In genomic region chr5:107428303-107428761, GRCh38 we compare ENCODE assay signal across 1 cellular context.
A peak's percentile ranks its signal among the peaks of the same experiment; 100 is the strongest.
TF ChIP-seq lines count a peak whose summit lies in the region.

No MANE protein-coding gene starts in this region.

TF ChIP-seq in GM12878, 131 proteins besides CTCF, POLR2A, EP300 and RAD21 (continued from another document):
- TF ChIP-seq, protein P1, sequence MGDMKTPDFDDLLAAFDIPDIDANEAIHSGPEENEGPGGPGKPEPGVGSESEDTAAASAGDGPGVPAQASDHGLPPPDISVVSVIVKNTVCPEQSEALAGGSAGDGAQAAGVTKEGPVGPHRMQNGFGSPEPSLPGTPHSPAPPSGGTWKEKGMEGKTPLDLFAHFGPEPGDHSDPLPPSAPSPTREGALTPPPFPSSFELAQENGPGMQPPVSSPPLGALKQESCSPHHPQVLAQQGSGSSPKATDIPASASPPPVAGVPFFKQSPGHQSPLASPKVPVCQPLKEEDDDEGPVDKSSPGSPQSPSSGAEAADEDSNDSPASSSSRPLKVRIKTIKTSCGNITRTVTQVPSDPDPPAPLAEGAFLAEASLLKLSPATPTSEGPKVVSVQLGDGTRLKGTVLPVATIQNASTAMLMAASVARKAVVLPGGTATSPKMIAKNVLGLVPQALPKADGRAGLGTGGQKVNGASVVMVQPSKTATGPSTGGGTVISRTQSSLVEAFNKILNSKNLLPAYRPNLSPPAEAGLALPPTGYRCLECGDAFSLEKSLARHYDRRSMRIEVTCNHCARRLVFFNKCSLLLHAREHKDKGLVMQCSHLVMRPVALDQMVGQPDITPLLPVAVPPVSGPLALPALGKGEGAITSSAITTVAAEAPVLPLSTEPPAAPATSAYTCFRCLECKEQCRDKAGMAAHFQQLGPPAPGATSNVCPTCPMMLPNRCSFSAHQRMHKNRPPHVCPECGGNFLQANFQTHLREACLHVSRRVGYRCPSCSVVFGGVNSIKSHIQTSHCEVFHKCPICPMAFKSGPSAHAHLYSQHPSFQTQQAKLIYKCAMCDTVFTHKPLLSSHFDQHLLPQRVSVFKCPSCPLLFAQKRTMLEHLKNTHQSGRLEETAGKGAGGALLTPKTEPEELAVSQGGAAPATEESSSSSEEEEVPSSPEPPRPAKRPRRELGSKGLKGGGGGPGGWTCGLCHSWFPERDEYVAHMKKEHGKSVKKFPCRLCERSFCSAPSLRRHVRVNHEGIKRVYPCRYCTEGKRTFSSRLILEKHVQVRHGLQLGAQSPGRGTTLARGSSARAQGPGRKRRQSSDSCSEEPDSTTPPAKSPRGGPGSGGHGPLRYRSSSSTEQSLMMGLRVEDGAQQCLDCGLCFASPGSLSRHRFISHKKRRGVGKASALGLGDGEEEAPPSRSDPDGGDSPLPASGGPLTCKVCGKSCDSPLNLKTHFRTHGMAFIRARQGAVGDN (IDR thresholded peaks at IDR 0.05): no peak
- TF ChIP-seq, protein P2, sequence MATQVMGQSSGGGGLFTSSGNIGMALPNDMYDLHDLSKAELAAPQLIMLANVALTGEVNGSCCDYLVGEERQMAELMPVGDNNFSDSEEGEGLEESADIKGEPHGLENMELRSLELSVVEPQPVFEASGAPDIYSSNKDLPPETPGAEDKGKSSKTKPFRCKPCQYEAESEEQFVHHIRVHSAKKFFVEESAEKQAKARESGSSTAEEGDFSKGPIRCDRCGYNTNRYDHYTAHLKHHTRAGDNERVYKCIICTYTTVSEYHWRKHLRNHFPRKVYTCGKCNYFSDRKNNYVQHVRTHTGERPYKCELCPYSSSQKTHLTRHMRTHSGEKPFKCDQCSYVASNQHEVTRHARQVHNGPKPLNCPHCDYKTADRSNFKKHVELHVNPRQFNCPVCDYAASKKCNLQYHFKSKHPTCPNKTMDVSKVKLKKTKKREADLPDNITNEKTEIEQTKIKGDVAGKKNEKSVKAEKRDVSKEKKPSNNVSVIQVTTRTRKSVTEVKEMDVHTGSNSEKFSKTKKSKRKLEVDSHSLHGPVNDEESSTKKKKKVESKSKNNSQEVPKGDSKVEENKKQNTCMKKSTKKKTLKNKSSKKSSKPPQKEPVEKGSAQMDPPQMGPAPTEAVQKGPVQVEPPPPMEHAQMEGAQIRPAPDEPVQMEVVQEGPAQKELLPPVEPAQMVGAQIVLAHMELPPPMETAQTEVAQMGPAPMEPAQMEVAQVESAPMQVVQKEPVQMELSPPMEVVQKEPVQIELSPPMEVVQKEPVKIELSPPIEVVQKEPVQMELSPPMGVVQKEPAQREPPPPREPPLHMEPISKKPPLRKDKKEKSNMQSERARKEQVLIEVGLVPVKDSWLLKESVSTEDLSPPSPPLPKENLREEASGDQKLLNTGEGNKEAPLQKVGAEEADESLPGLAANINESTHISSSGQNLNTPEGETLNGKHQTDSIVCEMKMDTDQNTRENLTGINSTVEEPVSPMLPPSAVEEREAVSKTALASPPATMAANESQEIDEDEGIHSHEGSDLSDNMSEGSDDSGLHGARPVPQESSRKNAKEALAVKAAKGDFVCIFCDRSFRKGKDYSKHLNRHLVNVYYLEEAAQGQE (IDR thresholded peaks at IDR 0.05; ENCODE audit: low read depth, low read length): no peak
- TF ChIP-seq ATF7 (IDR thresholded peaks at IDR 0.05; ENCODE audit: low read depth) (peak; percentile 52; the same call in 1 of the 2 replicates), CREM (IDR thresholded peaks at IDR 0.05; ENCODE audit: low read depth) (no peak), PML (IDR thresholded peaks at IDR 0.05; ENCODE audit: low read length) (no peak), BHLHE40 (IDR thresholded peaks at IDR 0.05; ENCODE audit: borderline replicate concordance in 1 of 2, low read depth in 2 of 2, low read length in 1 of 2) (peak; percentile 82 to 86), SIX5 (IDR thresholded peaks at IDR 0.05; ENCODE audit: low read depth, low read length, severe bottlenecking) (no peak), IKZF2 (IDR thresholded peaks at IDR 0.05) (peak; percentile 83 to 86), POLR2AphosphoS2 (IDR thresholded peaks at IDR 0.05; ENCODE audit: low read depth, low read length) (no peak), FOXK2 (IDR thresholded peaks at IDR 0.05) (no peak)
